Comparison of ENCODE assay signal across 18 cellular contexts in genomic region chr6:73964455-73964854, GRCh38.
A peak's percentile ranks its signal among the peaks of the same experiment; 100 is the strongest.
DNase-seq lines count a peak whose midpoint lies in the region; ATAC-seq and TF ChIP-seq lines count a peak whose summit lies in the region.
"Had no signal": no experiment of that assay in that cellular context is flagged by ENCODE, and none has a peak within 500 bp of the region (broad histone marks: within the 10 kb centered on the region; RNA-seq: fewer than 3 reads in every experiment).

No MANE protein-coding gene starts in this region.

- H2AFZ ChIP-seq in OCI-LY3 (ENCODE audit: low read depth, low read length) = peak overlapping the region; percentile 24; the same call in 1 of the 2 replicates

- peak; percentile 7 for DNase-seq in fibroblast of pulmonary artery (ENCODE audit: low read depth)
- DNase-seq in uterus = no peak
- no peak for DNase-seq in NOMO-1 treated with DMSO at 0.1 percent for 48 hours (lab: John Stamatoyannopoulos, UW; ENCODE audit: unreplicated experiment)
- DNase-seq in psoas muscle = no peak
- DNase-seq: ACHN; BE2C; C1 segment of cervical spinal cord; CD4-positive, CD25-positive, alpha-beta regulatory T cell; CD8-positive, alpha-beta memory T cell; COR-L47; DMS 273 treated with DMSO at 0.1 percent for 48 hours; DMS53; DND-41; EL; H9 had no signal

- TF ChIP-seq CTCF in OCI-LY3 (IDR thresholded peaks at IDR 0.05; ENCODE audit: low read depth, low read length) (no peak), fibroblast of pulmonary artery (IDR thresholded peaks at IDR 0.05; ENCODE audit: low read length, missing control alignments) (no peak), uterus (IDR thresholded peaks at IDR 0.05) (no peak), psoas muscle (IDR thresholded peaks at IDR 0.05) (no peak)

- no peaks in the 10 kb centered on the region for H3K27me3 ChIP-seq in OCI-LY3 (ENCODE audit: low read depth, low read length)
- H3K27me3 ChIP-seq in muscle layer of colon (ENCODE audit: control insufficient read depth in 1 of 2, insufficient read depth in 2 of 2, low read length in 2 of 2) = no peaks in the 10 kb centered on the region
- H3K27me3 ChIP-seq in uterus = no peaks in the 10 kb centered on the region
- no peaks in the 10 kb centered on the region for H3K27me3 ChIP-seq in psoas muscle (ENCODE audit: insufficient read depth in 3 of 3, low read length in 2 of 3)
- H3K27me3 ChIP-seq: BE2C had no signal

- no peaks in the 10 kb centered on the region for H4K20me1 ChIP-seq in OCI-LY3 (ENCODE audit: insufficient read depth, low read length)

- no peak overlapping the region for H3K4me3 ChIP-seq in OCI-LY3 (ENCODE audit: low read length)
- no peak overlapping the region for H3K4me3 ChIP-seq in fibroblast of pulmonary artery (replicated peaks; ENCODE audit: low read depth, low read length)
- no peak overlapping the region for H3K4me3 ChIP-seq in muscle layer of colon (ENCODE audit: low read depth in 1 of 2, low read length in 2 of 2)
- no peak overlapping the region for H3K4me3 ChIP-seq in uterus
- no peak overlapping the region for H3K4me3 ChIP-seq in psoas muscle

- no peak for TF ChIP-seq POLR2A in uterus (IDR thresholded peaks at IDR 0.05)

- ATAC-seq in HG02938 (IDR thresholded peaks at IDR 0.05; ENCODE audit: unreplicated experiment) (no peak), psoas muscle (no peak)

- H3K36me3 ChIP-seq in OCI-LY3 (replicated peaks; ENCODE audit: low read depth, low read length) = no peaks in the 10 kb centered on the region
- H3K36me3 ChIP-seq in muscle layer of colon (ENCODE audit: insufficient read depth, low read length) = no peaks in the 10 kb centered on the region
- H3K36me3 ChIP-seq in uterus = no peaks in the 10 kb centered on the region
- H3K36me3 ChIP-seq in psoas muscle (ENCODE audit: insufficient read depth in 1 of 2, low read depth in 1 of 2) = no peaks in the 10 kb centered on the region
- H3K36me3 ChIP-seq: BE2C had no signal

- H3K9ac ChIP-seq in OCI-LY3 (ENCODE audit: low read length) (no peak overlapping the region), muscle layer of colon (ENCODE audit: low read length) (no peak overlapping the region)

- H3K27ac ChIP-seq in OCI-LY3 (ENCODE audit: low read length) (no peak overlapping the region), muscle layer of colon (ENCODE audit: low read depth, low read length) (peak overlapping the region; percentile 51), uterus (peak overlapping the region; percentile 46 to 73), psoas muscle (no peak overlapping the region)

- no peaks in the 10 kb centered on the region; the same call in 1 of the 2 replicates for H3K9me3 ChIP-seq in OCI-LY3 (ENCODE audit: insufficient read depth, low read length)
- H3K9me3 ChIP-seq in muscle layer of colon (ENCODE audit: low read length) = no peaks in the 10 kb centered on the region
- H3K9me3 ChIP-seq in uterus = peaks cover 0 to 3% of the 10 kb centered on the region in 2 donors
- no peaks in the 10 kb centered on the region for H3K9me3 ChIP-seq in psoas muscle
- H3K9me3 ChIP-seq: BE2C had no signal

- no peaks in the 10 kb centered on the region for H3K79me2 ChIP-seq in OCI-LY3 (ENCODE audit: low read length)

- no peak overlapping the region for H3K4me2 ChIP-seq in OCI-LY3 (ENCODE audit: low read length)

- intact Hi-C loops in uterus (cut with DNase I; ENCODE audit: low total_unique reads) = no loop called here
- intact Hi-C loops in psoas muscle (cut with DNase I) = loop anchor here in 1 of 2 donors (10.0 kb wide), 1 partner anchor 1240 kb away; the partner anchor contains the start of gene COL12A1

- WGBS in psoas muscle, 3 donors = 86% methylated on average over 1 of the region's 1 CpG

- H3K4me1 ChIP-seq in OCI-LY3 (ENCODE audit: low read length) (no peaks in the 10 kb centered on the region), muscle layer of colon (ENCODE audit: insufficient read depth, low read length) (peaks cover 28% of the 10 kb centered on the region), uterus (peaks cover 0 to 14% of the 10 kb centered on the region in 2 donors), psoas muscle (no peaks in the 10 kb centered on the region)
- H3K4me1 ChIP-seq: BE2C had no signal

Comparison
In these comparisons a context has a peak if more than half of its experiments do, and no peak if none do; other contexts are left out.
1. H3K27ac ChIP-seq: peak in muscle layer of colon (single experiment) and uterus (2 of 2); none in OCI-LY3 (single experiment) and psoas muscle (single experiment).